8 cellular contexts compared by ENCODE assay signal in genomic region chr5:157718529-157718928, GRCh38. TPM values are rescaled to one million over a fixed set of nuclear protein-coding genes. Genes with fewer than 3 reads are reported as not detected.
DNase-seq lines count a peak whose midpoint lies in the region; ATAC-seq, FAIRE-seq and TF ChIP-seq lines count a peak whose summit lies in the region.

No MANE protein-coding gene starts in this region.

- intact Hi-C loops in dorsolateral prefrontal cortex (cut with DNase I) = loop anchor here (1.0 to 10.0 kb wide), 8 partner anchors 154 to 391 kb away; no protein-coding TSS in a partner anchor

- H3K9me3 ChIP-seq in RWPE2 (ENCODE audit: severe bottlenecking) = no peaks in the 10 kb centered on the region

- no peak for FAIRE-seq in urothelium cell line (lab: Jason Lieb, UNC)

- H3K36me3 ChIP-seq in RWPE2 (ENCODE audit: low read depth) = no peaks in the 10 kb centered on the region

- peak; percentile 18 for DNase-seq in stimulated activated CD4-positive, alpha-beta T cell treated with anti-CD3 and anti-CD28 coated beads, Interleukin-4, amount 100 ng/mL, for 24 hours
- no peak for DNase-seq in stimulated activated CD4-positive, alpha-beta T cell treated with anti-CD3 and anti-CD28 coated beads, Interleukin-2, amount 100 ng/mL, for 48 hours
- DNase-seq in RWPE2 (ENCODE audit: low spot score) (no peak), dorsolateral prefrontal cortex (peak in 4 of 10 donors; percentile 14 to 41 (median 36)), lung microvascular endothelial cell (ENCODE audit: low read depth in 2 of 2) (peak; percentile 76 to 78), urothelium cell line (ENCODE audit: low spot score) (peak; percentile 43)
- DNase-seq in stimulated activated CD8-positive, alpha-beta memory T cell treated with anti-CD3 and anti-CD28 coated beads, Interleukin-4, amount 100 ng/mL, for 48 hours = no peak

- ATAC-seq in HG02884 (IDR thresholded peaks at IDR 0.05; ENCODE audit: unreplicated experiment) (peak; percentile 80), RWPE2 (ENCODE audit: low read depth) (peak; percentile 86; the same call in 2 of the 3 replicates)

- peak; percentile 91 for TF ChIP-seq CTCF in RWPE2 (IDR thresholded peaks at IDR 0.05; ENCODE audit: poor library complexity, severe bottlenecking)
- peak; percentile 45 to 87 (median 76) for TF ChIP-seq CTCF in dorsolateral prefrontal cortex (IDR thresholded peaks at IDR 0.05 in 54 of 56, conservative IDR thresholded peaks at IDR 0.05 in 2 of 56; ENCODE audit: low read depth in 1 of 56, partially characterized antibody in 56 of 56)

- H3K27ac ChIP-seq in RWPE2 (ENCODE audit: poor library complexity, severe bottlenecking) (no peak overlapping the region), dorsolateral prefrontal cortex (peak overlapping the region in 28 of 59 donors; percentile 6 to 82 (median 52))

- H3K4me3 ChIP-seq in RWPE2 (ENCODE audit: severe bottlenecking) (no peak overlapping the region), dorsolateral prefrontal cortex (peak overlapping the region in 19 of 59 donors; percentile 1 to 42 (median 13))

- H3K4me1 ChIP-seq in RWPE2 (ENCODE audit: insufficient read depth, poor library complexity, severe bottlenecking) = no peaks in the 10 kb centered on the region

- H3K27me3 ChIP-seq in RWPE2 (ENCODE audit: insufficient read depth, poor library complexity, severe bottlenecking) (no peaks in the 10 kb centered on the region), dorsolateral prefrontal cortex (no peaks in the 10 kb centered on the region)

RNA-seq across cellular contexts. Expression of gene THG1L, which starts 12.7 kb away (rescaled TPM):
- total RNA-seq in dorsolateral prefrontal cortex (1 to 10 TPM; 2.4 to 8.6 (median 5.0) TPM), lung microvascular endothelial cell (5.4 and 10.2 TPM in 2 replicates)

RNA-seq across cellular contexts. Expression of gene LSM11, which starts 25.0 kb away (rescaled TPM):
- total RNA-seq in dorsolateral prefrontal cortex = 10 to 100 TPM in 115 of 120 experiments, 1 to 10 TPM in 5; 6.5 to 28.4 (median 16.7) TPM
- total RNA-seq in lung microvascular endothelial cell = 5.0 and 5.4 TPM in 2 replicates

RNA-seq across cellular contexts. Expression of gene C5orf52, which starts 47.2 kb away (rescaled TPM):
- total RNA-seq in dorsolateral prefrontal cortex (under 1 TPM in 2 of 120 experiments, not detected in 118; 0.78 to 0.81 TPM), lung microvascular endothelial cell (not detected in 2 replicates)

Comparison
In these comparisons a context has a peak if more than half of its experiments do, and no peak if none do; other contexts are left out.
1. DNase-seq: peak in stimulated activated CD4-positive, alpha-beta T cell treated with anti-CD3 and anti-CD28 coated beads, Interleukin-4, amount 100 ng/mL, for 24 hours (single experiment), lung microvascular endothelial cell (2 of 2) and urothelium cell line (single experiment); none in stimulated activated CD4-positive, alpha-beta T cell treated with anti-CD3 and anti-CD28 coated beads, Interleukin-2, amount 100 ng/mL, for 48 hours (0 of 2), RWPE2 (single experiment) and stimulated activated CD8-positive, alpha-beta memory T cell treated with anti-CD3 and anti-CD28 coated beads, Interleukin-4, amount 100 ng/mL, for 48 hours (single experiment).